20 cellular contexts compared by ENCODE assay signal in genomic region chr13:95197548-95197947, GRCh38.
DNase-seq lines count a peak whose midpoint lies in the region; ATAC-seq, FAIRE-seq and TF ChIP-seq lines count a peak whose summit lies in the region.
"Had no signal": no experiment of that assay in that cellular context is flagged by ENCODE, and none has a peak within 500 bp of the region (broad histone marks: within the 10 kb centered on the region; RNA-seq: fewer than 3 reads in every experiment).

No MANE protein-coding gene starts in this region.

- H3K27me3 Mint-ChIP-seq in nephron (ENCODE audit: low read depth): no peaks in the 10 kb centered on the region

- H3K4me3 Mint-ChIP-seq in nephron: no peak overlapping the region
- H3K4me3 Mint-ChIP-seq: CD8-positive, alpha-beta T cell; GM23338 had no signal

- H3K27ac Mint-ChIP-seq in nephron: peak overlapping the region; percentile 25 to 89 (median 44)
- H3K27ac Mint-ChIP-seq: CD8-positive, alpha-beta T cell; GM23338 had no signal

- H3K9ac ChIP-seq in endothelial cell of umbilical vein (replicated peaks; ENCODE audit: extremely low read depth, insufficient read depth, low read length) (no peak overlapping the region), SK-N-SH (no peak overlapping the region)
- H3K9ac ChIP-seq: BLaER1 had no signal

- no peaks in the 10 kb centered on the region for H3K9me3 ChIP-seq in A673 (ENCODE audit: low read depth, low read length, poor library complexity, severe bottlenecking)
- H3K9me3 ChIP-seq in endothelial cell of umbilical vein (replicated peaks; ENCODE audit: control insufficient read depth, insufficient read depth, low read length): no peaks in the 10 kb centered on the region
- no peaks in the 10 kb centered on the region for H3K9me3 ChIP-seq in SK-N-SH
- H3K9me3 ChIP-seq: A549 had no signal

- no peaks in the 10 kb centered on the region for H3F3A ChIP-seq in SK-N-SH (replicated peaks; ENCODE audit: insufficient read depth)

- no peak overlapping the region for H3K4me3 ChIP-seq in A673 (ENCODE audit: low read depth, low read length, poor library complexity, severe bottlenecking)
- no peak overlapping the region for H3K4me3 ChIP-seq in endothelial cell of umbilical vein (replicated peaks in 1 of 3; ENCODE audit: insufficient read depth in 1 of 3, low read depth in 1 of 3, low read length in 3 of 3)
- no peak overlapping the region for H3K4me3 ChIP-seq in SK-N-SH (ENCODE audit: low read depth in 2 of 2, low read length in 1 of 2)
- H3K4me3 ChIP-seq: A549, BLaER1, GM12878, GM23338 had no signal

- WGBS in SK-N-SH (ENCODE audit: low lambda C conversion rate): 88% methylated on average over 4 of the region's 4 CpGs

- CTCF ChIA-PET in A673 (lab: Charles Lee) (interaction anchor here (0.6 kb wide), 1 partner anchor 8 kb away, joined by 5 read pairs; no protein-coding TSS in a partner anchor), endothelial cell of umbilical vein (lab: Charles Lee) (interaction anchor here (1.2 to 3.5 kb wide), 4 partner anchors 8 to 208 kb away, joined by 3 to 16 read pairs (median 5); no protein-coding TSS in a partner anchor), SK-N-SH (lab: Yijun Ruan, JAX) (interaction anchor here (2.2 to 4.8 kb wide), 3 partner anchors 8 to 208 kb away, joined by 9 to 29 read pairs (median 10); no protein-coding TSS in a partner anchor)

- peaks cover 28% of the 10 kb centered on the region for H3K36me3 Mint-ChIP-seq in nephron (ENCODE audit: low read depth)

- dilution Hi-C loops in endothelial cell of umbilical vein (cut with MboI; ENCODE audit: extremely low pct_ligation_motif_present, low sequenced_read_pairs): no loop called here

- peak overlapping the region; percentile 83 for H3K27ac ChIP-seq in A673 (ENCODE audit: low read depth, low read length, poor library complexity, severe bottlenecking)
- H3K27ac ChIP-seq in endothelial cell of umbilical vein (ENCODE audit: insufficient read depth, low read depth, low read length): no peak overlapping the region
- no peak overlapping the region for H3K27ac ChIP-seq in SK-N-SH (ENCODE audit: low read depth in 2 of 2, low read length in 1 of 2)
- H3K27ac ChIP-seq: 22Rv1, A549, BLaER1 had no signal

- H3K9me2 ChIP-seq in SK-N-SH: no peaks in the 10 kb centered on the region

- no TSS peak for BruUV-seq in A673 (replicated peaks; lab: Mats Ljungman, UMichigan)
- no TSS peak for BruUV-seq in endothelial cell of umbilical vein (replicated peaks; lab: Mats Ljungman, UMichigan)

- TF ChIP-seq CTCF in A673 (conservative IDR thresholded peaks at IDR 0.05; ENCODE audit: low read depth, low read length): no peak
- TF ChIP-seq CTCF in endothelial cell of umbilical vein (IDR thresholded peaks at IDR 0.05; ENCODE audit: extremely low read depth in 1 of 2, insufficient read depth in 1 of 2, low read depth in 1 of 2, low read length in 2 of 2): no peak
- TF ChIP-seq CTCF in nephron (IDR thresholded peaks at IDR 0.05; ENCODE audit: unreplicated experiment in 3 of 3): no peak
- TF ChIP-seq CTCF in SK-N-SH (IDR thresholded peaks at IDR 0.05): no peak

- H3K79me2 ChIP-seq in endothelial cell of umbilical vein (ENCODE audit: control insufficient read depth, insufficient read depth, low read length) (no peaks in the 10 kb centered on the region), SK-N-SH (ENCODE audit: insufficient read depth) (no peaks in the 10 kb centered on the region)

- H2AFZ ChIP-seq in endothelial cell of umbilical vein (ENCODE audit: low read depth, low read length) (no peak overlapping the region), SK-N-SH (ENCODE audit: low read depth) (no peak overlapping the region)
- H2AFZ ChIP-seq: GM23338 had no signal

- ATAC-seq in GM18907 (IDR thresholded peaks at IDR 0.05; ENCODE audit: unreplicated experiment): no peak
- no peak for ATAC-seq in left colon
- ATAC-seq: A549; CD8-positive, alpha-beta T cell; GM12878; GM23338; HepG2 had no signal

- H3K36me3 ChIP-seq in A673 (ENCODE audit: insufficient read depth, low read length, poor library complexity, severe bottlenecking): peaks cover 2% of the 10 kb centered on the region
- H3K36me3 ChIP-seq in endothelial cell of umbilical vein (ENCODE audit: control insufficient read depth in 2 of 2, extremely low read depth in 1 of 2, insufficient read depth in 2 of 2, low read length in 2 of 2): no peaks in the 10 kb centered on the region
- no peaks in the 10 kb centered on the region for H3K36me3 ChIP-seq in SK-N-SH (replicated peaks in 1 of 2; ENCODE audit: control insufficient read depth in 1 of 2, insufficient read depth in 2 of 2, low read length in 1 of 2)

- peaks cover 23% of the 10 kb centered on the region for H3K4me1 ChIP-seq in A673 (ENCODE audit: insufficient read depth, low read length, poor library complexity, severe bottlenecking)
- peaks cover 7% of the 10 kb centered on the region for H3K4me1 ChIP-seq in endothelial cell of umbilical vein (ENCODE audit: control insufficient read depth, extremely low read depth, insufficient read depth, low read length)
- H3K4me1 ChIP-seq in SK-N-SH (ENCODE audit: control insufficient read depth in 1 of 2, insufficient read depth in 2 of 2, low read depth in 1 of 2, low read length in 1 of 2): no peaks in the 10 kb centered on the region; a peak in 1 of 4 replicates
- H3K4me1 ChIP-seq: BLaER1 had no signal

- H3K9me3 Mint-ChIP-seq in nephron: peaks cover 12% of the 10 kb centered on the region

- TF ChIP-seq EP300 in SK-N-SH (IDR thresholded peaks at IDR 0.05; ENCODE audit: borderline replicate concordance in 1 of 2, low read depth in 1 of 2, low read length in 1 of 2): no peak

- no peak for FAIRE-seq in endothelial cell of umbilical vein (lab: Jason Lieb, UNC)
- FAIRE-seq: A549, GM12878, H54, HepG2 had no signal

- H3K4me1 Mint-ChIP-seq in nephron: peaks cover 25% of the 10 kb centered on the region

- no peak for TF ChIP-seq POLR2A in endothelial cell of umbilical vein (IDR thresholded peaks at IDR 0.05; ENCODE audit: low read depth, low read length)

- DNase-seq in A673 (ENCODE audit: low spot score) (peak; percentile 48), HT-29 (ENCODE audit: low spot score) (peak; percentile 41), endothelial cell of umbilical vein (ENCODE audit: low read depth, low spot score) (peak; percentile 10), SK-N-SH (no peak), left colon (no peak)
- DNase-seq: Calu3; CD8-positive, alpha-beta T cell; DMS53; DND-41; EL; HCEC 1CT had no signal

- H3K4me2 ChIP-seq in endothelial cell of umbilical vein (ENCODE audit: insufficient read depth, low read length) (no peak overlapping the region), SK-N-SH (no peak overlapping the region)
- H3K4me2 ChIP-seq: A549, BLaER1, GM23338 had no signal

- TF ChIP-seq RAD21 in SK-N-SH (IDR thresholded peaks at IDR 0.05; ENCODE audit: low read length): no peak

- POLR2A ChIA-PET in A673 (lab: Charles Lee; ENCODE audit: low non-redundant PET): no interaction called here
- POLR2A ChIA-PET in endothelial cell of umbilical vein (lab: Charles Lee): no interaction called here
- POLR2A ChIA-PET in SK-N-SH (lab: Yijun Ruan, JAX): no interaction called here

- intact Hi-C loops in A673 (cut with micrococcal nuclease; ENCODE audit: unreplicated experiment): no loop called here
- intact Hi-C loops in endothelial cell of umbilical vein (cut with micrococcal nuclease): no loop called here
- intact Hi-C loops in left colon (cut with DNase I, micrococcal nuclease): loop anchor here (10.0 kb wide), 2 partner anchors 97 to 207 kb away; no protein-coding TSS in a partner anchor

- H4K20me1 ChIP-seq in endothelial cell of umbilical vein (replicated peaks; ENCODE audit: control insufficient read depth, extremely low read depth, insufficient read depth, low read length) (no peaks in the 10 kb centered on the region), SK-N-SH (ENCODE audit: insufficient read depth) (no peaks in the 10 kb centered on the region)
- H4K20me1 ChIP-seq: BLaER1 had no signal

- no peaks in the 10 kb centered on the region for H3K9me1 ChIP-seq in endothelial cell of umbilical vein (replicated peaks; ENCODE audit: control insufficient read depth, extremely low read depth, insufficient read depth, low read length)

- H3K27me3 ChIP-seq in A673 (replicated peaks; ENCODE audit: insufficient read depth, low read depth, low read length, poor library complexity) (no peaks in the 10 kb centered on the region), endothelial cell of umbilical vein (ENCODE audit: control insufficient read depth in 2 of 2, insufficient read depth in 2 of 2, low read length in 2 of 2) (no peaks in the 10 kb centered on the region), SK-N-SH (ENCODE audit: insufficient read depth) (no peaks in the 10 kb centered on the region)
- H3K27me3 ChIP-seq: BLaER1 had no signal

TF ChIP-seq in endothelial cell of umbilical vein, 7 proteins besides CTCF, POLR2A, EP300 and RAD21 (continues in another document):
- TF ChIP-seq EZH2 (IDR thresholded peaks at IDR 0.05; ENCODE audit: borderline replicate concordance, low read depth, low read length, severe bottlenecking) (no peak), POLR2AphosphoS5 (IDR thresholded peaks at IDR 0.05; ENCODE audit: insufficient read depth, low read depth, low read length) (no peak), JUN (IDR thresholded peaks at IDR 0.05; ENCODE audit: borderline replicate concordance, insufficient read depth, insufficient read length, low read depth) (no peak), MYC (IDR thresholded peaks at IDR 0.05; ENCODE audit: low read depth, low read length) (no peak), MAX (IDR thresholded peaks at IDR 0.05; ENCODE audit: insufficient read depth, insufficient read length) (no peak), FOS (IDR thresholded peaks at IDR 0.05; ENCODE audit: borderline replicate concordance, insufficient read depth, low read length) (no peak)

TF ChIP-seq in SK-N-SH, 30 proteins besides CTCF, POLR2A, EP300 and RAD21 (continues in another document):
- no peak for TF ChIP-seq ELF1 (IDR thresholded peaks at IDR 0.05)
- no peak for TF ChIP-seq SMC3 (IDR thresholded peaks at IDR 0.05; ENCODE audit: low read depth, low read length)
- TF ChIP-seq SIN3A (IDR thresholded peaks at IDR 0.05; ENCODE audit: borderline replicate concordance, low read depth, low read length): no peak
- no peak for TF ChIP-seq YY1 (IDR thresholded peaks at IDR 0.05; ENCODE audit: low read depth)
- no peak for TF ChIP-seq TCF12 (IDR thresholded peaks at IDR 0.05)
- no peak for TF ChIP-seq MXI1 (IDR thresholded peaks at IDR 0.05; ENCODE audit: low read depth, low read length)
- TF ChIP-seq TAF1 (IDR thresholded peaks at IDR 0.05; ENCODE audit: borderline replicate concordance, low read depth, low read length): no peak
- no peak for TF ChIP-seq RXRA (IDR thresholded peaks at IDR 0.05; ENCODE audit: borderline replicate concordance, low read depth)
- no peak for TF ChIP-seq GABPA (IDR thresholded peaks at IDR 0.05; ENCODE audit: low read depth)
- no peak for TF ChIP-seq RFX5 (IDR thresholded peaks at IDR 0.05; ENCODE audit: low read length)
- TF ChIP-seq NRF1 (IDR thresholded peaks at IDR 0.05; ENCODE audit: low read depth, low read length): no peak

Comparison
In these comparisons a context has a peak if more than half of its experiments do, and no peak if none do; other contexts are left out.
1. DNase-seq: peak in A673 (single experiment), HT-29 (single experiment) and endothelial cell of umbilical vein (single experiment); none in SK-N-SH (single experiment) and left colon (0 of 2).
2. intact Hi-C loops: an anchor here in left colon (10.0 kb wide); none called in A673 and endothelial cell of umbilical vein.